ENCODE assay signal across 9 cellular contexts in genomic region chr17:57940653-57941329, GRCh38. TPM values are rescaled to one million over a fixed set of nuclear protein-coding genes. Genes with fewer than 3 reads are reported as not detected.
A peak's percentile ranks its signal among the peaks of the same experiment; 100 is the strongest.
DNase-seq lines count a peak whose midpoint lies in the region; ATAC-seq and TF ChIP-seq lines count a peak whose summit lies in the region.
"Had no signal": no experiment of that assay in that cellular context is flagged by ENCODE, and none has a peak within 500 bp of the region (broad histone marks: within the 10 kb centered on the region; RNA-seq: fewer than 3 reads in every experiment).

No MANE protein-coding gene starts in this region.

- no peaks in the 10 kb centered on the region for H3K9me2 ChIP-seq in hepatocyte (replicated peaks; ENCODE audit: insufficient read depth)

- H3K4me3 ChIP-seq in hepatocyte = no peak overlapping the region

- no peak overlapping the region for H3K27ac Mint-ChIP-seq in activated CD8-positive, alpha-beta memory T cell treated with anti-CD3 and anti-CD28 coated beads, Interleukin-2, amount 10 ng/mL, durations not matched to agents 7 days and 5 days

- peak; percentile 45 for ATAC-seq in GM18858 (IDR thresholded peaks at IDR 0.05; ENCODE audit: unreplicated experiment)
- ATAC-seq in HG03039 (IDR thresholded peaks at IDR 0.05; ENCODE audit: unreplicated experiment) = no peak
- no peak for ATAC-seq in activated CD8-positive, alpha-beta memory T cell treated with anti-CD3 and anti-CD28 coated beads, Interleukin-2, amount 10 ng/mL, durations not matched to agents 7 days and 5 days

- CTCF ChIA-PET in activated CD8-positive, alpha-beta memory T cell treated with anti-CD3 and anti-CD28 coated beads, Interleukin-2, amount 10 ng/mL, durations not matched to agents 7 days and 5 days (lab: Charles Lee) = interaction anchor here (1.4 kb wide), 1 partner anchor 16 kb away, joined by 3 read pairs; no protein-coding TSS in a partner anchor

- H3K9me3 Mint-ChIP-seq in activated CD8-positive, alpha-beta memory T cell treated with anti-CD3 and anti-CD28 coated beads, Interleukin-2, amount 10 ng/mL, durations not matched to agents 7 days and 5 days (ENCODE audit: low read depth) = no peaks in the 10 kb centered on the region

- 70% methylated on average over 5 of the region's 5 CpGs for WGBS in hepatocyte (ENCODE audit: low lambda C conversion rate, missing lambda C conversion rate)

- peaks cover 45% of the 10 kb centered on the region for H3K27me3 Mint-ChIP-seq in activated CD8-positive, alpha-beta memory T cell treated with anti-CD3 and anti-CD28 coated beads, Interleukin-2, amount 10 ng/mL, durations not matched to agents 7 days and 5 days

- no peaks in the 10 kb centered on the region for H3K9me3 ChIP-seq in hepatocyte (ENCODE audit: low read depth)

- no peak overlapping the region for H3K4me3 Mint-ChIP-seq in activated CD8-positive, alpha-beta memory T cell treated with anti-CD3 and anti-CD28 coated beads, Interleukin-2, amount 10 ng/mL, durations not matched to agents 7 days and 5 days

- H2AFZ ChIP-seq in hepatocyte = no peak overlapping the region

- H3K4me1 Mint-ChIP-seq in activated CD8-positive, alpha-beta memory T cell treated with anti-CD3 and anti-CD28 coated beads, Interleukin-2, amount 10 ng/mL, durations not matched to agents 7 days and 5 days = peaks cover 11% of the 10 kb centered on the region

- peaks cover 72% of the 10 kb centered on the region for H3K79me2 ChIP-seq in hepatocyte

- H3K27ac ChIP-seq in cingulate gyrus (ENCODE audit: low read depth, low read length) (peak overlapping the region; percentile 74), hepatocyte (no peak overlapping the region)
- H3K27ac ChIP-seq: epithelial cell of prostate had no signal

- no peaks in the 10 kb centered on the region for H3K36me3 Mint-ChIP-seq in activated CD8-positive, alpha-beta memory T cell treated with anti-CD3 and anti-CD28 coated beads, Interleukin-2, amount 10 ng/mL, durations not matched to agents 7 days and 5 days

- H3K4me1 ChIP-seq in hepatocyte (ENCODE audit: insufficient read depth) = peaks cover 48% of the 10 kb centered on the region

- H3K36me3 ChIP-seq in hepatocyte (replicated peaks; ENCODE audit: insufficient read depth, low read depth) = no peaks in the 10 kb centered on the region

- DNase-seq in NCI-H2029 (lab: John Stamatoyannopoulos, UW) (peak; percentile 78), pons (ENCODE audit: low spot score) (peak; percentile 78), hepatocyte (ENCODE audit: low spot score) (no peak), NCI-H1048 (lab: John Stamatoyannopoulos, UW) (no peak)
- no peak for DNase-seq in activated CD8-positive, alpha-beta memory T cell treated with anti-CD3 and anti-CD28 coated beads, Interleukin-2, amount 10 ng/mL, durations not matched to agents 7 days and 5 days

- TF ChIP-seq CTCF in hepatocyte (IDR thresholded peaks at IDR 0.05; ENCODE audit: poor library complexity) = no peak

- H3K27me3 ChIP-seq in hepatocyte = no peaks in the 10 kb centered on the region

- no peak overlapping the region for H3K4me2 ChIP-seq in hepatocyte

- H4K20me1 ChIP-seq in hepatocyte (ENCODE audit: insufficient read depth, poor library complexity, severe bottlenecking) = no peaks in the 10 kb centered on the region

RNA-seq across cellular contexts. Expression of gene CUEDC1, which starts 14.4 kb away (rescaled TPM):
- total RNA-seq in hepatocyte = 9.3 and 11.6 TPM in 2 replicates
- polyA plus RNA-seq in hepatocyte = 23.3 and 27.4 TPM in 2 replicates
- not detected for total RNA-seq in activated CD8-positive, alpha-beta memory T cell treated with anti-CD3 and anti-CD28 coated beads, Interleukin-2, amount 10 ng/mL, durations not matched to agents 7 days and 5 days

RNA-seq across cellular contexts. Expression of gene VEZF1, which starts 47.3 kb away (rescaled TPM):
- 56.0 and 57.3 TPM in 2 replicates for total RNA-seq in hepatocyte
- polyA plus RNA-seq in hepatocyte = 19.1 and 20.9 TPM in 2 replicates
- 10 to 100 TPM; 33.2 to 37.6 TPM for total RNA-seq in activated CD8-positive, alpha-beta memory T cell treated with anti-CD3 and anti-CD28 coated beads, Interleukin-2, amount 10 ng/mL, durations not matched to agents 7 days and 5 days

Comparison
In these comparisons a context has a peak if more than half of its experiments do, and no peak if none do; other contexts are left out.
1. DNase-seq: peak in NCI-H2029 (single experiment) and pons (single experiment); none in hepatocyte (single experiment), NCI-H1048 (single experiment) and activated CD8-positive, alpha-beta memory T cell treated with anti-CD3 and anti-CD28 coated beads, Interleukin-2, amount 10 ng/mL, durations not matched to agents 7 days and 5 days (single experiment).